In genomic region chr2:84962917-84963316, GRCh38 we compare ENCODE assay signal across 24 cellular contexts. TPM values are rescaled to one million over a fixed set of nuclear protein-coding genes. Genes with fewer than 3 reads are reported as not detected.
DNase-seq lines count a peak whose midpoint lies in the region; ATAC-seq, FAIRE-seq and TF ChIP-seq lines count a peak whose summit lies in the region.
"Had no signal": no experiment of that assay in that cellular context is flagged by ENCODE, and none has a peak within 500 bp of the region (broad histone marks: within the 10 kb centered on the region; RNA-seq: fewer than 3 reads in every experiment).

No MANE protein-coding gene starts in this region.

- H3K9me3 ChIP-seq in Caco-2, result no peaks in the 10 kb centered on the region
- no peaks in the 10 kb centered on the region for H3K9me3 ChIP-seq in osteoblast (ENCODE audit: low read depth, low read length)
- H3K9me3 ChIP-seq in small intestine (ENCODE audit: control insufficient read depth, low read depth), result no peaks in the 10 kb centered on the region
- H3K9me3 ChIP-seq: breast epithelium, SK-N-SH, upper lobe of left lung had no signal

- H3K27me3 Mint-ChIP-seq in activated T-cell treated with anti-CD3 and anti-CD28 coated beads, Interleukin-2, amount 50 U/mL, for 24 hours, result no peaks in the 10 kb centered on the region
- H3K27me3 Mint-ChIP-seq in Caco-2 (ENCODE audit: insufficient read depth, unreplicated experiment), result no peaks in the 10 kb centered on the region
- no peaks in the 10 kb centered on the region for H3K27me3 Mint-ChIP-seq in activated naive CD8-positive, alpha-beta T cell treated with anti-CD3 and anti-CD28 coated beads, Interleukin-2, amount 10 ng/mL, durations not matched to agents 7 days and 5 days

- H3K4me3 Mint-ChIP-seq in activated T-cell treated with anti-CD3 and anti-CD28 coated beads, Interleukin-2, amount 50 U/mL, for 24 hours, result no peak overlapping the region
- H3K4me3 Mint-ChIP-seq in Caco-2 (ENCODE audit: unreplicated experiment), result no peak overlapping the region
- H3K4me3 Mint-ChIP-seq in activated naive CD8-positive, alpha-beta T cell treated with anti-CD3 and anti-CD28 coated beads, Interleukin-2, amount 10 ng/mL, durations not matched to agents 7 days and 5 days, result no peak overlapping the region
- H3K4me3 Mint-ChIP-seq: endodermal cell, H9 had no signal

- no TSS peak for BruUV-seq in Caco-2 (replicated peaks; lab: Mats Ljungman, UMichigan)

- H3K79me2 ChIP-seq in osteoblast (ENCODE audit: insufficient read depth, low read length), result peaks cover 29% of the 10 kb centered on the region

- H3K36me3 ChIP-seq in Caco-2 (ENCODE audit: control insufficient read depth, insufficient read depth, low read length) (no peaks in the 10 kb centered on the region; the same call in 1 of the 2 replicates), osteoblast (ENCODE audit: insufficient read depth, low read length) (peaks cover 14% of the 10 kb centered on the region), small intestine (ENCODE audit: control insufficient read depth in 2 of 2, insufficient read depth in 2 of 2, low read length in 2 of 2) (no peaks in the 10 kb centered on the region)
- H3K36me3 ChIP-seq: breast epithelium had no signal

- DNase-seq in activated T-cell treated with anti-CD3 and anti-CD28 coated beads, Interleukin-2, amount 50 U/mL, for 24 hours, result no peak
- DNase-seq in activated T-cell treated with anti-CD3 and anti-CD28 coated beads for 4 hours (no peak), Caco-2 (no peak), osteoblast (ENCODE audit: insufficient read length, low spot score, missing footprints) (no peak), small intestine (no peak), NOMO-1 (lab: John Stamatoyannopoulos, UW; ENCODE audit: unreplicated experiment in 2 of 2) (no peak)
- DNase-seq in activated naive CD8-positive, alpha-beta T cell treated with anti-CD3 and anti-CD28 coated beads, Interleukin-2, amount 10 ng/mL, durations not matched to agents 7 days and 5 days, result no peak
- DNase-seq: activated CD4-positive, CD25-positive, alpha-beta regulatory T cell treated with anti-CD3 and anti-CD28 coated beads, Interleukin-2, amount 50 U/mL, for 72 hours; amniotic stem cell; endodermal cell; H9; KBM-7; NCI-H2171; NCI-H524; occipital lobe; retina; RPMI8226; SK-N-SH; stimulated activated CD4-positive, alpha-beta T cell treated with anti-CD3 and anti-CD28 coated beads, Interleukin-12 subunit alpha, Interleukin-12 subunit beta, amount 100 ng/mL, for 4 hours; upper lobe of left lung had no signal

- H3K27ac ChIP-seq in osteoblast (ENCODE audit: low read depth, low read length) (peak overlapping the region; percentile 37), small intestine (ENCODE audit: low read depth in 1 of 2, low read length in 1 of 2) (no peak overlapping the region)
- H3K27ac ChIP-seq: breast epithelium, coronary artery, upper lobe of left lung had no signal

- H3K4me1 Mint-ChIP-seq in activated T-cell treated with anti-CD3 and anti-CD28 coated beads, Interleukin-2, amount 50 U/mL, for 24 hours (ENCODE audit: low read depth), result peaks cover 50% of the 10 kb centered on the region
- peaks cover 28% of the 10 kb centered on the region for H3K4me1 Mint-ChIP-seq in Caco-2 (ENCODE audit: low read depth, unreplicated experiment)
- H3K4me1 Mint-ChIP-seq in activated naive CD8-positive, alpha-beta T cell treated with anti-CD3 and anti-CD28 coated beads, Interleukin-2, amount 10 ng/mL, durations not matched to agents 7 days and 5 days, result peaks cover 34% of the 10 kb centered on the region

- peaks cover 79% of the 10 kb centered on the region for H3K36me3 Mint-ChIP-seq in activated T-cell treated with anti-CD3 and anti-CD28 coated beads, Interleukin-2, amount 50 U/mL, for 24 hours (ENCODE audit: low read depth)
- H3K36me3 Mint-ChIP-seq in Caco-2 (ENCODE audit: insufficient read depth, unreplicated experiment), result peaks cover 41% of the 10 kb centered on the region
- H3K36me3 Mint-ChIP-seq in activated naive CD8-positive, alpha-beta T cell treated with anti-CD3 and anti-CD28 coated beads, Interleukin-2, amount 10 ng/mL, durations not matched to agents 7 days and 5 days, result peaks cover 48% of the 10 kb centered on the region

- CTCF ChIA-PET in Caco-2 (lab: Charles Lee), result no interaction called here

- FAIRE-seq in small intestine (lab: Jason Lieb, UNC), result no peak
- FAIRE-seq: G401.6 had no signal

- peak overlapping the region; percentile 27 for H3K27ac Mint-ChIP-seq in activated T-cell treated with anti-CD3 and anti-CD28 coated beads, Interleukin-2, amount 50 U/mL, for 24 hours
- H3K27ac Mint-ChIP-seq in Caco-2 (ENCODE audit: unreplicated experiment), result peak overlapping the region; percentile 67
- H3K27ac Mint-ChIP-seq in activated naive CD8-positive, alpha-beta T cell treated with anti-CD3 and anti-CD28 coated beads, Interleukin-2, amount 10 ng/mL, durations not matched to agents 7 days and 5 days, result peak overlapping the region; percentile 6
- H3K27ac Mint-ChIP-seq: endodermal cell had no signal

- no peak for ATAC-seq in activated naive CD8-positive, alpha-beta T cell treated with anti-CD3 and anti-CD28 coated beads, Interleukin-2, amount 10 ng/mL, durations not matched to agents 7 days and 5 days (ENCODE audit: low read depth)
- no peak for ATAC-seq in SK-N-SH treated with all-trans-retinoic acid at 6 μM for 48 hours

- no peaks in the 10 kb centered on the region for H3K9me3 Mint-ChIP-seq in activated T-cell treated with anti-CD3 and anti-CD28 coated beads, Interleukin-2, amount 50 U/mL, for 24 hours
- no peaks in the 10 kb centered on the region for H3K9me3 Mint-ChIP-seq in Caco-2 (ENCODE audit: unreplicated experiment)
- H3K9me3 Mint-ChIP-seq in activated naive CD8-positive, alpha-beta T cell treated with anti-CD3 and anti-CD28 coated beads, Interleukin-2, amount 10 ng/mL, durations not matched to agents 7 days and 5 days, result no peaks in the 10 kb centered on the region
- H3K9me3 Mint-ChIP-seq: endodermal cell, H9 had no signal

- H2AFZ ChIP-seq in osteoblast (ENCODE audit: low read length), result no peak overlapping the region

- H3K4me3 ChIP-seq in Caco-2 (ENCODE audit: low read depth, low read length), result no peak overlapping the region
- no peak overlapping the region for H3K4me3 ChIP-seq in osteoblast (ENCODE audit: insufficient read depth, low read length)
- H3K4me3 ChIP-seq in small intestine (ENCODE audit: low read depth in 1 of 2, low read length in 2 of 2), result no peak overlapping the region
- H3K4me3 ChIP-seq: breast epithelium, coronary artery, upper lobe of left lung had no signal

- peaks cover 41% of the 10 kb centered on the region for H3K4me1 ChIP-seq in Caco-2
- peaks cover 35% of the 10 kb centered on the region for H3K4me1 ChIP-seq in osteoblast (ENCODE audit: insufficient read depth, low read length)
- H3K4me1 ChIP-seq in small intestine (ENCODE audit: control insufficient read depth in 2 of 2, insufficient read depth in 1 of 2, low read depth in 1 of 2, low read length in 1 of 2), result peaks cover 0 to 4% of the 10 kb centered on the region in 2 donors
- H3K4me1 ChIP-seq: breast epithelium had no signal

- no peaks in the 10 kb centered on the region for H3K27me3 ChIP-seq in Caco-2 (replicated peaks; ENCODE audit: control insufficient read depth, insufficient read depth, low read length)
- H3K27me3 ChIP-seq in osteoblast (ENCODE audit: insufficient read depth, low read length), result no peaks in the 10 kb centered on the region
- no peaks in the 10 kb centered on the region for H3K27me3 ChIP-seq in small intestine (ENCODE audit: control insufficient read depth in 2 of 2, insufficient read depth in 2 of 2, low read length in 2 of 2)
- H3K27me3 ChIP-seq: breast epithelium, upper lobe of left lung had no signal

- H3K4me2 ChIP-seq in osteoblast (ENCODE audit: insufficient read depth, low read length), result no peak overlapping the region
- H3K4me2 ChIP-seq: SK-N-SH had no signal

- TF ChIP-seq CTCF in Caco-2 (IDR thresholded peaks at IDR 0.05; ENCODE audit: insufficient read depth in 1 of 2, low read depth in 1 of 2, low read length in 1 of 2, severe bottlenecking in 1 of 2, unreplicated experiment in 1 of 2) (no peak), osteoblast (IDR thresholded peaks at IDR 0.05; ENCODE audit: extremely low read depth, low read depth, low read length) (no peak)

- H4K20me1 ChIP-seq in osteoblast (ENCODE audit: insufficient read depth, low read length), result peaks cover 12% of the 10 kb centered on the region

- intact Hi-C loops in Caco-2 (cut with micrococcal nuclease; ENCODE audit: unreplicated experiment), result no loop called here

- POLR2A ChIA-PET in Caco-2 (lab: Charles Lee), result no interaction called here
- POLR2A ChIA-PET in activated naive CD8-positive, alpha-beta T cell treated with anti-CD3 and anti-CD28 coated beads, Interleukin-2, amount 10 ng/mL, durations not matched to agents 7 days and 5 days (lab: Charles Lee), result no interaction called here

- 87 to 93% (median 90%) methylated on average over 4 of the region's 4 CpGs for WGBS in small intestine, 3 donors

RNA-seq across cellular contexts. Expression of gene KCMF1, which starts 8.0 kb away (rescaled TPM):
- total RNA-seq in Caco-2 (2022) (81.5 and 83.4 TPM in 2 replicates), osteoblast (68.7 and 74.2 TPM in 2 replicates)
- total RNA-seq in activated naive CD8-positive, alpha-beta T cell treated with anti-CD3 and anti-CD28 coated beads, Interleukin-2, amount 10 ng/mL, durations not matched to agents 7 days and 5 days, result 10 to 100 TPM; 79.3 to 81.0 TPM
- polyA plus RNA-seq in small intestine, result 10 to 100 TPM; 31.9 to 58.9 (median 51.7) TPM

RNA-seq across cellular contexts. Expression of gene TMSB10, which starts 57.5 kb away (rescaled TPM):
- total RNA-seq in Caco-2 (2022) (1,258 and 1,458 TPM in 2 replicates), osteoblast (3,633 and 4,065 TPM in 2 replicates)
- 1,000 to 10,000 TPM; 4,217 to 4,653 TPM for total RNA-seq in activated naive CD8-positive, alpha-beta T cell treated with anti-CD3 and anti-CD28 coated beads, Interleukin-2, amount 10 ng/mL, durations not matched to agents 7 days and 5 days
- 1,000 to 10,000 TPM; 2,319 to 3,566 (median 2,983) TPM for polyA plus RNA-seq in small intestine

Comparison
In these comparisons a context has a peak if more than half of its experiments do, and no peak if none do; other contexts are left out.
1. H3K27ac Mint-ChIP-seq: peak in every context shown above with its lines; median percentile 67 in Caco-2; 27 in activated T-cell treated with anti-CD3 and anti-CD28 coated beads, Interleukin-2, amount 50 U/mL, for 24 hours; 6 in activated naive CD8-positive, alpha-beta T cell treated with anti-CD3 and anti-CD28 coated beads, Interleukin-2, amount 10 ng/mL, durations not matched to agents 7 days and 5 days.